Comparison of ENCODE assay signal across 8 cellular contexts in genomic region chr6:6008114-6008647, GRCh38. TPM values are rescaled to one million over a fixed set of nuclear protein-coding genes. Genes with fewer than 3 reads are reported as not detected.
DNase-seq lines count a peak whose midpoint lies in the region; ATAC-seq and TF ChIP-seq lines count a peak whose summit lies in the region.

No MANE protein-coding gene starts in this region.

- peak overlapping the region; percentile 87 for H3K4me3 ChIP-seq in AG04449 (ENCODE audit: low read depth, low read length)
- H3K4me3 ChIP-seq in SK-N-SH (ENCODE audit: low read depth in 2 of 2, low read length in 1 of 2): peak overlapping the region; percentile 56 to 64
- peak overlapping the region; percentile 48 for H3K4me3 ChIP-seq in iPS-11a (ENCODE audit: low read depth, low read length)
- peak overlapping the region; percentile 38 to 54 for H3K4me3 ChIP-seq in testis
- peak overlapping the region in 2 of 4 donors; percentile 22 to 55 for H3K4me3 ChIP-seq in adrenal gland

- H3K4me2 ChIP-seq in SK-N-SH: peak overlapping the region; percentile 71

- no peak overlapping the region for H3K9ac ChIP-seq in SK-N-SH

- H4K20me1 ChIP-seq in SK-N-SH (ENCODE audit: insufficient read depth): no peaks in the 10 kb centered on the region

- H3K36me3 ChIP-seq in SK-N-SH (replicated peaks in 1 of 2; ENCODE audit: control insufficient read depth in 1 of 2, insufficient read depth in 2 of 2, low read length in 1 of 2): no peaks in the 10 kb centered on the region
- H3K36me3 ChIP-seq in testis (ENCODE audit: low read depth, missing control alignments): no peaks in the 10 kb centered on the region
- no peaks in the 10 kb centered on the region for H3K36me3 ChIP-seq in adrenal gland (replicated peaks in 1 of 2)

- H2AFZ ChIP-seq in SK-N-SH (ENCODE audit: low read depth): peak overlapping the region; percentile 87; the same call in 1 of the 2 replicates

- no peak for TF ChIP-seq EP300 in SK-N-SH (IDR thresholded peaks at IDR 0.05; ENCODE audit: borderline replicate concordance in 1 of 2, low read depth in 1 of 2, low read length in 1 of 2)

- WGBS in SK-N-SH (ENCODE audit: low lambda C conversion rate): 2% methylated on average over 15 of the region's 18 CpGs
- 4 to 5% methylated on average over 18 of the region's 18 CpGs for WGBS in testis, 2 donors
- WGBS in adrenal gland, 4 donors: 3 to 8% (median 5%) methylated on average over 14 to 18 of the region's 18 CpGs

- POLR2A ChIA-PET in AG04449 (lab: Yijun Ruan, JAX): interaction anchor here (0.9 kb wide), 1 partner anchor 537 kb away, joined by 3 read pairs; no protein-coding TSS in a partner anchor
- POLR2A ChIA-PET in SK-N-SH (lab: Yijun Ruan, JAX): interaction anchor here (0.5 to 0.6 kb wide), 2 partner anchors 69 to 116 kb away, joined by 3 to 4 read pairs; no protein-coding TSS in a partner anchor

- H3K79me2 ChIP-seq in SK-N-SH (ENCODE audit: insufficient read depth): no peaks in the 10 kb centered on the region

- ATAC-seq in GM21381 (IDR thresholded peaks at IDR 0.05; ENCODE audit: unreplicated experiment): peak; percentile 4
- ATAC-seq in HG02884 (IDR thresholded peaks at IDR 0.05; ENCODE audit: unreplicated experiment): no peak

- H3K27ac ChIP-seq in SK-N-SH (ENCODE audit: low read depth in 2 of 2, low read length in 1 of 2) (peak overlapping the region; percentile 38 to 39; a peak in 3 of 4 replicates), testis (no peak overlapping the region), adrenal gland (peak overlapping the region in 1 of 5 donors; percentile 30)

- peaks cover 69% of the 10 kb centered on the region for H3K27me3 ChIP-seq in SK-N-SH (ENCODE audit: insufficient read depth)
- H3K27me3 ChIP-seq in testis: peaks cover 6% of the 10 kb centered on the region
- H3K27me3 ChIP-seq in adrenal gland: peaks cover 69% of the 10 kb centered on the region

- H3K4me1 ChIP-seq in SK-N-SH (ENCODE audit: control insufficient read depth in 1 of 2, insufficient read depth in 2 of 2, low read depth in 1 of 2, low read length in 1 of 2) (no peaks in the 10 kb centered on the region; a peak in 1 of 4 replicates), testis (no peaks in the 10 kb centered on the region), adrenal gland (replicated peaks in 1 of 2) (peaks cover 8 to 23% of the 10 kb centered on the region in 2 donors)

- no peak for TF ChIP-seq POLR2A in testis (IDR thresholded peaks at IDR 0.05)
- no peak for TF ChIP-seq POLR2A in adrenal gland (IDR thresholded peaks at IDR 0.05)

- CTCF ChIA-PET in AG04449 (lab: Yijun Ruan, JAX): interaction anchor here (1.0 to 2.5 kb wide), 5 partner anchors 10 to 605 kb away, joined by 3 to 12 read pairs (median 5); no protein-coding TSS in a partner anchor
- CTCF ChIA-PET in SK-N-SH (lab: Yijun Ruan, JAX): interaction anchor here (0.7 to 1.5 kb wide), 5 partner anchors 10 to 867 kb away, joined by 3 to 4 read pairs (median 3); no protein-coding TSS in a partner anchor

- no peaks in the 10 kb centered on the region for H3K9me2 ChIP-seq in SK-N-SH

- intact Hi-C loops in testis (cut with DNase I; ENCODE audit: low total_unique reads) (no loop called here), adrenal gland (cut with DNase I) (no loop called here)

- no peak for DNase-seq in AG04449 (ENCODE audit: low read depth, low spot score)
- DNase-seq in SK-N-SH: no peak
- no peak for DNase-seq in testis
- no peak for DNase-seq in stimulated activated CD4-positive, alpha-beta T cell treated with anti-CD3 and anti-CD28 coated beads, Interleukin-1b, Interleukin-23, amount 100 ng/mL, for 48 hours
- DNase-seq in adrenal gland: no peak

- peaks cover 7% of the 10 kb centered on the region for H3F3A ChIP-seq in SK-N-SH (replicated peaks; ENCODE audit: insufficient read depth)

- TF ChIP-seq RAD21 in SK-N-SH (IDR thresholded peaks at IDR 0.05; ENCODE audit: low read length): no peak

- no peaks in the 10 kb centered on the region for H3K9me3 ChIP-seq in SK-N-SH
- no peaks in the 10 kb centered on the region for H3K9me3 ChIP-seq in testis
- no peaks in the 10 kb centered on the region for H3K9me3 ChIP-seq in adrenal gland (replicated peaks in 1 of 3)

- TF ChIP-seq CTCF in AG04449 (IDR thresholded peaks at IDR 0.05; ENCODE audit: insufficient read depth, low read length, missing control alignments): no peak
- no peak for TF ChIP-seq CTCF in SK-N-SH (IDR thresholded peaks at IDR 0.05)
- TF ChIP-seq CTCF in testis (IDR thresholded peaks at IDR 0.05): no peak
- no peak for TF ChIP-seq CTCF in adrenal gland (IDR thresholded peaks at IDR 0.05)

TF ChIP-seq in SK-N-SH, 30 proteins besides CTCF, POLR2A, EP300 and RAD21:
- TF ChIP-seq PBX3 (IDR thresholded peaks at IDR 0.05): no peak
- no peak for TF ChIP-seq RCOR1 (IDR thresholded peaks at IDR 0.05; ENCODE audit: low read length)
- TF ChIP-seq REST (IDR thresholded peaks at IDR 0.05; ENCODE audit: low read depth, low read length): no peak
- no peak for TF ChIP-seq YY1 (IDR thresholded peaks at IDR 0.05; ENCODE audit: low read depth)
- no peak for TF ChIP-seq EZH2phosphoT487 (IDR thresholded peaks at IDR 0.05; ENCODE audit: borderline replicate concordance, low read depth)
- TF ChIP-seq, protein P1, sequence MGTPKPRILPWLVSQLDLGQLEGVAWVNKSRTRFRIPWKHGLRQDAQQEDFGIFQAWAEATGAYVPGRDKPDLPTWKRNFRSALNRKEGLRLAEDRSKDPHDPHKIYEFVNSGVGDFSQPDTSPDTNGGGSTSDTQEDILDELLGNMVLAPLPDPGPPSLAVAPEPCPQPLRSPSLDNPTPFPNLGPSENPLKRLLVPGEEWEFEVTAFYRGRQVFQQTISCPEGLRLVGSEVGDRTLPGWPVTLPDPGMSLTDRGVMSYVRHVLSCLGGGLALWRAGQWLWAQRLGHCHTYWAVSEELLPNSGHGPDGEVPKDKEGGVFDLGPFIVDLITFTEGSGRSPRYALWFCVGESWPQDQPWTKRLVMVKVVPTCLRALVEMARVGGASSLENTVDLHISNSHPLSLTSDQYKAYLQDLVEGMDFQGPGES (IDR thresholded peaks at IDR 0.05; ENCODE audit: low read depth, low read length): no peak
- no peak for TF ChIP-seq USF1 (IDR thresholded peaks at IDR 0.05; ENCODE audit: borderline replicate concordance, low read depth)
- TF ChIP-seq TAF1 (IDR thresholded peaks at IDR 0.05; ENCODE audit: borderline replicate concordance, low read depth, low read length): no peak
- no peak for TF ChIP-seq POLR2AphosphoS5 (IDR thresholded peaks at IDR 0.05; ENCODE audit: low read depth, low read length)
- no peak for TF ChIP-seq MXI1 (IDR thresholded peaks at IDR 0.05; ENCODE audit: low read depth, low read length)
- no peak for TF ChIP-seq FOXM1 (IDR thresholded peaks at IDR 0.05; ENCODE audit: low read depth)
- no peak for TF ChIP-seq TCF12 (IDR thresholded peaks at IDR 0.05)
- TF ChIP-seq MEF2A (IDR thresholded peaks at IDR 0.05; ENCODE audit: borderline replicate concordance, low read depth): no peak
TF ChIP-seq in SK-N-SH: peak in this region for 0.

RNA-seq across cellular contexts. Expression of gene NRN1, which starts 1.5 kb away (rescaled TPM):
- polyA plus RNA-seq in SK-N-SH (2012; rRNA removed) (8.5 and 8.9 TPM in 2 replicates), testis (ENCODE audit: insufficient read depth, low read depth, low replicate concordance) (5.7 TPM), adrenal gland (10 to 100 TPM in 1 of 3 donors, 1 to 10 TPM in 2; 2.7 to 13.6 (median 6.4) TPM)
- polyA plus RNA-seq in SK-N-SH (2012; cell fraction: cytosol; rRNA removed): 10.5 and 10.9 TPM in 2 replicates
- polyA plus RNA-seq in SK-N-SH (2012; cell fraction: nucleus; rRNA removed): 9.7 and 10.7 TPM in 2 replicates
- total RNA-seq in testis (1 to 10 TPM in 1 of 2 donors, under 1 TPM in 1; 0.31 to 1.3 TPM), adrenal gland (1 to 10 TPM; 1.1 to 7.4 (median 5.4) TPM)

Comparison
In these comparisons a context has a peak if more than half of its experiments do, and no peak if none do; other contexts are left out.
1. H3K27ac ChIP-seq: peak in SK-N-SH (2 of 2); none in testis (0 of 2).